In genomic region chr17:74569001-74569391, GRCh38 we compare ENCODE assay signal across 1 cellular context.
TF ChIP-seq lines count a peak whose summit lies in the region.

No MANE protein-coding gene starts in this region.

TF ChIP-seq in HepG2, 621 proteins besides CTCF, POLR2A, EP300 and RAD21:
- TF ChIP-seq ZNF550 (CRISPR knock-in tag; IDR thresholded peaks at IDR 0.05; ENCODE audit: borderline replicate concordance) (no peak), TOPORS (CRISPR knock-in tag; IDR thresholded peaks at IDR 0.05) (no peak), KDM6A (CRISPR knock-in tag; IDR thresholded peaks at IDR 0.05; ENCODE audit: low read depth) (no peak), KDM3A (CRISPR knock-in tag; IDR thresholded peaks at IDR 0.05; ENCODE audit: low read depth) (no peak), ZNF549 (CRISPR knock-in tag; IDR thresholded peaks at IDR 0.05) (no peak), ZNF276 (CRISPR knock-in tag; IDR thresholded peaks at IDR 0.05; ENCODE audit: low read depth) (no peak), HES4 (CRISPR knock-in tag; IDR thresholded peaks at IDR 0.05; ENCODE audit: borderline replicate concordance) (no peak), IKZF1 (IDR thresholded peaks at IDR 0.05) (peak; percentile 68; the same call in 1 of the 2 replicates), XBP1 (CRISPR knock-in tag; IDR thresholded peaks at IDR 0.05) (no peak), CEBPB (IDR thresholded peaks at IDR 0.05; ENCODE audit: borderline replicate concordance, low read depth, low read length) (no peak), RFX1 (IDR thresholded peaks at IDR 0.05) (no peak), MNT (IDR thresholded peaks at IDR 0.05) (peak; percentile 70), PCBP1 (IDR thresholded peaks at IDR 0.05; ENCODE audit: borderline replicate concordance, low read depth, low read length) (no peak), HNRNPL (IDR thresholded peaks at IDR 0.05; ENCODE audit: low read depth, low read length) (0 out of 2 replicates have a peak, but pooled peaks have one; percentile 17), ZNF616 (CRISPR knock-in tag; IDR thresholded peaks at IDR 0.05; ENCODE audit: low read depth) (no peak), CENPT (CRISPR knock-in tag; IDR thresholded peaks at IDR 0.05; ENCODE audit: low read depth) (no peak), EED (CRISPR knock-in tag; IDR thresholded peaks at IDR 0.05) (no peak), ZNF546 (CRISPR knock-in tag; conservative IDR thresholded peaks at IDR 0.05) (no peak)
- TF ChIP-seq, protein P1, sequence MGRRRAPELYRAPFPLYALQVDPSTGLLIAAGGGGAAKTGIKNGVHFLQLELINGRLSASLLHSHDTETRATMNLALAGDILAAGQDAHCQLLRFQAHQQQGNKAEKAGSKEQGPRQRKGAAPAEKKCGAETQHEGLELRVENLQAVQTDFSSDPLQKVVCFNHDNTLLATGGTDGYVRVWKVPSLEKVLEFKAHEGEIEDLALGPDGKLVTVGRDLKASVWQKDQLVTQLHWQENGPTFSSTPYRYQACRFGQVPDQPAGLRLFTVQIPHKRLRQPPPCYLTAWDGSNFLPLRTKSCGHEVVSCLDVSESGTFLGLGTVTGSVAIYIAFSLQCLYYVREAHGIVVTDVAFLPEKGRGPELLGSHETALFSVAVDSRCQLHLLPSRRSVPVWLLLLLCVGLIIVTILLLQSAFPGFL (CRISPR knock-in tag; IDR thresholded peaks at IDR 0.05): no peak
- TF ChIP-seq, protein P2, sequence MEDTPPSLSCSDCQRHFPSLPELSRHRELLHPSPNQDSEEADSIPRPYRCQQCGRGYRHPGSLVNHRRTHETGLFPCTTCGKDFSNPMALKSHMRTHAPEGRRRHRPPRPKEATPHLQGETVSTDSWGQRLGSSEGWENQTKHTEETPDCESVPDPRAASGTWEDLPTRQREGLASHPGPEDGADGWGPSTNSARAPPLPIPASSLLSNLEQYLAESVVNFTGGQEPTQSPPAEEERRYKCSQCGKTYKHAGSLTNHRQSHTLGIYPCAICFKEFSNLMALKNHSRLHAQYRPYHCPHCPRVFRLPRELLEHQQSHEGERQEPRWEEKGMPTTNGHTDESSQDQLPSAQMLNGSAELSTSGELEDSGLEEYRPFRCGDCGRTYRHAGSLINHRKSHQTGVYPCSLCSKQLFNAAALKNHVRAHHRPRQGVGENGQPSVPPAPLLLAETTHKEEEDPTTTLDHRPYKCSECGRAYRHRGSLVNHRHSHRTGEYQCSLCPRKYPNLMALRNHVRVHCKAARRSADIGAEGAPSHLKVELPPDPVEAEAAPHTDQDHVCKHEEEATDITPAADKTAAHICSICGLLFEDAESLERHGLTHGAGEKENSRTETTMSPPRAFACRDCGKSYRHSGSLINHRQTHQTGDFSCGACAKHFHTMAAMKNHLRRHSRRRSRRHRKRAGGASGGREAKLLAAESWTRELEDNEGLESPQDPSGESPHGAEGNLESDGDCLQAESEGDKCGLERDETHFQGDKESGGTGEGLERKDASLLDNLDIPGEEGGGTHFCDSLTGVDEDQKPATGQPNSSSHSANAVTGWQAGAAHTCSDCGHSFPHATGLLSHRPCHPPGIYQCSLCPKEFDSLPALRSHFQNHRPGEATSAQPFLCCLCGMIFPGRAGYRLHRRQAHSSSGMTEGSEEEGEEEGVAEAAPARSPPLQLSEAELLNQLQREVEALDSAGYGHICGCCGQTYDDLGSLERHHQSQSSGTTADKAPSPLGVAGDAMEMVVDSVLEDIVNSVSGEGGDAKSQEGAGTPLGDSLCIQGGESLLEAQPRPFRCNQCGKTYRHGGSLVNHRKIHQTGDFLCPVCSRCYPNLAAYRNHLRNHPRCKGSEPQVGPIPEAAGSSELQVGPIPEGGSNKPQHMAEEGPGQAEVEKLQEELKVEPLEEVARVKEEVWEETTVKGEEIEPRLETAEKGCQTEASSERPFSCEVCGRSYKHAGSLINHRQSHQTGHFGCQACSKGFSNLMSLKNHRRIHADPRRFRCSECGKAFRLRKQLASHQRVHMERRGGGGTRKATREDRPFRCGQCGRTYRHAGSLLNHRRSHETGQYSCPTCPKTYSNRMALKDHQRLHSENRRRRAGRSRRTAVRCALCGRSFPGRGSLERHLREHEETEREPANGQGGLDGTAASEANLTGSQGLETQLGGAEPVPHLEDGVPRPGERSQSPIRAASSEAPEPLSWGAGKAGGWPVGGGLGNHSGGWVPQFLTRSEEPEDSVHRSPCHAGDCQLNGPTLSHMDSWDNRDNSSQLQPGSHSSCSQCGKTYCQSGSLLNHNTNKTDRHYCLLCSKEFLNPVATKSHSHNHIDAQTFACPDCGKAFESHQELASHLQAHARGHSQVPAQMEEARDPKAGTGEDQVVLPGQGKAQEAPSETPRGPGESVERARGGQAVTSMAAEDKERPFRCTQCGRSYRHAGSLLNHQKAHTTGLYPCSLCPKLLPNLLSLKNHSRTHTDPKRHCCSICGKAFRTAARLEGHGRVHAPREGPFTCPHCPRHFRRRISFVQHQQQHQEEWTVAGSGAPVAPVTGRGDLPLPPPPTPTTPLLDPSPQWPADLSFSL (CRISPR knock-in tag; IDR thresholded peaks at IDR 0.05): 0 out of 2 replicates have a peak, but pooled peaks have one; percentile 44
